ENCODE assay signal across 15 cellular contexts in genomic region chr9:114813717-114814418, GRCh38. TPM values are rescaled to one million over a fixed set of nuclear protein-coding genes. Genes with fewer than 3 reads are reported as not detected.
DNase-seq lines count a peak whose midpoint lies in the region; ATAC-seq and TF ChIP-seq lines count a peak whose summit lies in the region.
"Had no signal": no experiment of that assay in that cellular context is flagged by ENCODE, and none has a peak within 500 bp of the region (broad histone marks: within the 10 kb centered on the region; RNA-seq: fewer than 3 reads in every experiment).

No MANE protein-coding gene starts in this region.

- no peaks in the 10 kb centered on the region for H3K79me1 ChIP-seq in mesenchymal stem cell (replicated peaks; ENCODE audit: low read length, poor library complexity, severe bottlenecking)

- no peak overlapping the region for H3K27ac Mint-ChIP-seq in Caco-2 (ENCODE audit: unreplicated experiment)

- H3K4me2 ChIP-seq in mesenchymal stem cell (ENCODE audit: low read length, poor library complexity, severe bottlenecking), result no peak overlapping the region

- H3K27me3 Mint-ChIP-seq in Caco-2 (ENCODE audit: insufficient read depth, unreplicated experiment), result peaks cover 5% of the 10 kb centered on the region
- H3K27me3 Mint-ChIP-seq: CD4-positive, alpha-beta memory T cell had no signal

- no peak overlapping the region for H2BK120ac ChIP-seq in mesenchymal stem cell (ENCODE audit: low read depth, low read length)

- no peak overlapping the region for H3K14ac ChIP-seq in mesenchymal stem cell (ENCODE audit: low read length in 2 of 2)

- peak overlapping the region in 1 of 2 experiments; percentile 63 for H3K23ac ChIP-seq in mesenchymal stem cell (ENCODE audit: low read length in 2 of 2)

- TF ChIP-seq POLR2A in GM18505 (IDR thresholded peaks at IDR 0.05; ENCODE audit: borderline replicate concordance, extremely low read depth, insufficient read depth, insufficient read length), result no peak

- intact Hi-C loops in right cardiac atrium (cut with DNase I), result no loop called here
- intact Hi-C loops in Right ventricle myocardium inferior (cut with DNase I), result no loop called here
- intact Hi-C loops in Caco-2 (cut with micrococcal nuclease; ENCODE audit: unreplicated experiment), result no loop called here

- no peaks in the 10 kb centered on the region for H3K36me3 Mint-ChIP-seq in Caco-2 (ENCODE audit: insufficient read depth, unreplicated experiment)

- H3K4me1 Mint-ChIP-seq in Caco-2 (ENCODE audit: low read depth, unreplicated experiment), result no peaks in the 10 kb centered on the region

- H2AFZ ChIP-seq in mesenchymal stem cell (ENCODE audit: low read depth, low read length), result no peak overlapping the region

- H2BK12ac ChIP-seq in mesenchymal stem cell (ENCODE audit: low read length in 2 of 2), result peak overlapping the region in 1 of 2 experiments; percentile 37

- H3K9me3 Mint-ChIP-seq in Caco-2 (ENCODE audit: unreplicated experiment), result peaks cover 11% of the 10 kb centered on the region

- no peak overlapping the region for H3K4me3 Mint-ChIP-seq in Caco-2 (ENCODE audit: unreplicated experiment)
- H3K4me3 Mint-ChIP-seq: CD4-positive, alpha-beta memory T cell had no signal

- peak; percentile 26 to 63 for ATAC-seq in right cardiac atrium
- no peak for ATAC-seq in Right ventricle myocardium inferior
- ATAC-seq in GM18505 (IDR thresholded peaks at IDR 0.05; ENCODE audit: unreplicated experiment), result no peak

- H2AK5ac ChIP-seq in mesenchymal stem cell (ENCODE audit: low read length, severe bottlenecking), result no peak overlapping the region

- H3K4me3 ChIP-seq in right cardiac atrium (ENCODE audit: low read length), result no peak overlapping the region
- no peak overlapping the region for H3K4me3 ChIP-seq in mesenchymal stem cell (ENCODE audit: insufficient read depth in 1 of 2, low read depth in 1 of 2, low read length in 2 of 2)
- H3K4me3 ChIP-seq in Caco-2 (ENCODE audit: low read depth, low read length), result no peak overlapping the region

- no peak overlapping the region for H3K4ac ChIP-seq in mesenchymal stem cell (ENCODE audit: low read depth in 1 of 2, low read length in 2 of 2)

- TF ChIP-seq CTCF in Caco-2 (IDR thresholded peaks at IDR 0.05; ENCODE audit: insufficient read depth in 1 of 2, low read depth in 1 of 2, low read length in 1 of 2, severe bottlenecking in 1 of 2, unreplicated experiment in 1 of 2) (no peak), GM10248 (IDR thresholded peaks at IDR 0.05; ENCODE audit: control extremely low read depth, extremely low read depth, low read depth, missing control alignments) (no peak)

- H3K18ac ChIP-seq in mesenchymal stem cell (ENCODE audit: low read depth in 1 of 2, low read length in 2 of 2), result peak overlapping the region; percentile 11 to 40

- no peak overlapping the region for H4K91ac ChIP-seq in mesenchymal stem cell (ENCODE audit: low read length)

- H3K4me1 ChIP-seq in right cardiac atrium (ENCODE audit: control insufficient read depth, insufficient read depth, low read length), result no peaks in the 10 kb centered on the region
- no peaks in the 10 kb centered on the region for H3K4me1 ChIP-seq in mesenchymal stem cell (ENCODE audit: control insufficient read depth, insufficient read depth, low read depth, low read length)
- H3K4me1 ChIP-seq in Caco-2, result no peaks in the 10 kb centered on the region

- H4K8ac ChIP-seq in mesenchymal stem cell (ENCODE audit: low read length), result no peak overlapping the region

- POLR2A ChIA-PET in Caco-2 (lab: Charles Lee) (no interaction called here), GM10248 (lab: Yijun Ruan, JAX) (no interaction called here)

- no peaks in the 10 kb centered on the region for H3K9me3 ChIP-seq in right cardiac atrium (ENCODE audit: control insufficient read depth, low read length)
- H3K9me3 ChIP-seq in mesenchymal stem cell (ENCODE audit: control insufficient read depth, low read length), result no peaks in the 10 kb centered on the region
- no peaks in the 10 kb centered on the region for H3K9me3 ChIP-seq in Caco-2

- no peak overlapping the region for H3K27ac ChIP-seq in right cardiac atrium (ENCODE audit: low read length)
- H3K27ac ChIP-seq in mesenchymal stem cell (ENCODE audit: low read length, poor library complexity, severe bottlenecking), result no peak overlapping the region

- no peaks in the 10 kb centered on the region for H3K36me3 ChIP-seq in mesenchymal stem cell (ENCODE audit: control insufficient read depth in 1 of 2, insufficient read depth in 2 of 2, low read depth in 1 of 2, low read length in 2 of 2)
- no peaks in the 10 kb centered on the region for H3K36me3 ChIP-seq in Caco-2 (ENCODE audit: control insufficient read depth, insufficient read depth, low read length)

- CTCF ChIA-PET in Caco-2 (lab: Charles Lee), result no interaction called here
- CTCF ChIA-PET in GM10248 (lab: Yijun Ruan, JAX), result interaction anchor here (1.0 kb wide), 1 partner anchor 138 kb away, joined by 3 read pairs; no protein-coding TSS in a partner anchor

- no TSS peak for BruUV-seq in Caco-2 (replicated peaks; lab: Mats Ljungman, UMichigan)

- no peak overlapping the region for H2BK15ac ChIP-seq in mesenchymal stem cell (ENCODE audit: low read depth, poor library complexity, severe bottlenecking)

- no peak overlapping the region for H3K9ac ChIP-seq in mesenchymal stem cell (ENCODE audit: low read length)

- peak; percentile 6 for DNase-seq in activated CD4-positive, alpha-beta T cell treated with anti-CD3 and anti-CD28 coated beads for 48 hours
- no peak for DNase-seq in activated CD4-positive, alpha-beta T cell treated with anti-CD3 and anti-CD28 coated beads, Interleukin-2, amount 50 U/mL, for 4 hours
- no peak for DNase-seq in right cardiac atrium
- no peak for DNase-seq in Right ventricle myocardium inferior (ENCODE audit: missing footprints)
- DNase-seq in mesenchymal stem cell, result peak; percentile 19
- DNase-seq in Caco-2, result no peak
- DNase-seq in GM10248 (ENCODE audit: extremely low spot score), result no peak
- DNase-seq: CD4-positive, alpha-beta memory T cell; HCEC 1CT; NCI-H1105; NCI-H1694 treated with DMSO at 0.1 percent for 48 hours; NCI-H2107; NCI-H2227 treated with DMSO at 0.1 percent for 48 hours; NCI-H524 had no signal

- no peak overlapping the region for H2BK5ac ChIP-seq in mesenchymal stem cell (ENCODE audit: low read depth, low read length, poor library complexity, severe bottlenecking)

- H3K27me3 ChIP-seq in right cardiac atrium (ENCODE audit: control insufficient read depth, insufficient read depth) (no peaks in the 10 kb centered on the region), mesenchymal stem cell (ENCODE audit: control insufficient read depth in 1 of 2, insufficient read depth in 1 of 2, low read length in 2 of 2) (no peaks in the 10 kb centered on the region), Caco-2 (replicated peaks; ENCODE audit: control insufficient read depth, insufficient read depth, low read length) (no peaks in the 10 kb centered on the region)

- WGBS in right cardiac atrium, result 80% methylated on average over 5 of the region's 5 CpGs
- WGBS in mesenchymal stem cell, result 85% methylated on average over 5 of the region's 5 CpGs

RNA-seq across cellular contexts. Expression of gene TNFSF15, which starts 8.0 kb away (rescaled TPM):
- total RNA-seq in right cardiac atrium (under 1 TPM in 1 of 4 donors, not detected in 3; 0.03 TPM), Right ventricle myocardium inferior (0.08 TPM), Caco-2 (2022) (0.66 and 1.00 TPM in 2 replicates)
- 0.02 TPM for polyA plus RNA-seq in right cardiac atrium
- 7.4 TPM for polyA plus RNA-seq in mesenchymal stem cell (2013, experiment 1 of 2)
- polyA plus RNA-seq in mesenchymal stem cell (2013, experiment 2 of 2), result 7.3 TPM
- polyA plus RNA-seq: CD4-positive, alpha-beta memory T cell had no signal

Comparison
In these comparisons a context has a peak if more than half of its experiments do, and no peak if none do; other contexts are left out.
1. DNase-seq: peak in activated CD4-positive, alpha-beta T cell treated with anti-CD3 and anti-CD28 coated beads for 48 hours (single experiment) and mesenchymal stem cell (single experiment); none in activated CD4-positive, alpha-beta T cell treated with anti-CD3 and anti-CD28 coated beads, Interleukin-2, amount 50 U/mL, for 4 hours (0 of 2), right cardiac atrium (0 of 3), Right ventricle myocardium inferior (single experiment), Caco-2 (0 of 2) and GM10248 (single experiment).
2. ATAC-seq: peak in right cardiac atrium (2 of 2); none in Right ventricle myocardium inferior (single experiment) and GM18505 (single experiment).